ENCODE assay signal across 22 cellular contexts in the genomic region with DNA sequence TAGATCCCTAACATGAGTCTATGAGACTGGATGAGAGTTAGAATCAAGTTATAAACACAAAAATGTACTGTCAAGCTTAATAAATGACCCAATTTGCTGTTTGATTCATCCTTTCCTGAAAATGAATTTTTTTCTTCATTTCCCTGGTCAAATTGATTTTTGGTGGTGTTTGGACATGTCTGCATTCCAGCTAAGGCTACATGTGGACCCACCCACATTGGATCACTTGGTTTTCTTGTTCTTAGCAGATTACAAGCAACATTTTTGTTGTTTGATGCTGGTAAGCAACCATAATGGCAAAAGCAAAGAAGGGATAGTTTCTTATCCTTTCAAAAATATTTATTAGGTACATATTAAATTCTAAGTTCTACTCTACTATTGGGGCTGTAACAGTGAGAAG.
DNase-seq lines count a peak whose midpoint lies in the region; ATAC-seq, FAIRE-seq and TF ChIP-seq lines count a peak whose summit lies in the region.
"Had no signal": no experiment of that assay in that cellular context is flagged by ENCODE, and none has a peak within 500 bp of the region (broad histone marks: within the 10 kb centered on the region; RNA-seq: fewer than 3 reads in every experiment).

No MANE protein-coding gene starts in this region.

- H3K27ac ChIP-seq in RWPE1 (no peak overlapping the region), keratinocyte (ENCODE audit: control insufficient read depth, insufficient read depth, low read length) (no peak overlapping the region)
- no peak overlapping the region for H3K27ac ChIP-seq in naive thymus-derived CD4-positive, alpha-beta T cell (ENCODE audit: low read depth, low read length)
- H3K27ac ChIP-seq: A549, GM23248 had no signal

- CTCF ChIA-PET in RWPE1 (lab: Yijun Ruan, JAX): no interaction called here
- CTCF ChIA-PET in naive thymus-derived CD4-positive, alpha-beta T cell (lab: Charles Lee): no interaction called here

- no peak overlapping the region for H3K4me2 ChIP-seq in keratinocyte (ENCODE audit: control insufficient read depth, extremely low read depth, insufficient read depth, low read depth, low read length)
- H3K4me2 ChIP-seq: A549 had no signal

- H3K27ac Mint-ChIP-seq in nephron progenitor cell: no peak overlapping the region
- no peak overlapping the region for H3K27ac Mint-ChIP-seq in naive thymus-derived CD4-positive, alpha-beta T cell
- H3K27ac Mint-ChIP-seq: CD4-positive, alpha-beta memory T cell had no signal

- H3K4me1 ChIP-seq in keratinocyte (ENCODE audit: control insufficient read depth, extremely low read depth, insufficient read depth, low read length): peaks cover 16% of the 10 kb centered on the region
- H3K4me1 ChIP-seq in naive thymus-derived CD4-positive, alpha-beta T cell (ENCODE audit: control insufficient read depth in 2 of 2, insufficient read depth in 2 of 2, low read length in 2 of 2): no peaks in the 10 kb centered on the region

- POLR2A ChIA-PET in RWPE1 (lab: Yijun Ruan, JAX; ENCODE audit: low non-redundant PET): no interaction called here
- POLR2A ChIA-PET in naive thymus-derived CD4-positive, alpha-beta T cell (lab: Charles Lee): no interaction called here

- TF ChIP-seq CTCF in D721Med (IDR thresholded peaks at IDR 0.05; ENCODE audit: insufficient read depth, missing control alignments) (no peak), RWPE1 (conservative IDR thresholded peaks at IDR 0.05; ENCODE audit: low read depth) (no peak), epithelial cell of esophagus (IDR thresholded peaks at IDR 0.05; ENCODE audit: insufficient read depth, low read depth, low read length, missing control alignments) (no peak), keratinocyte (optimal IDR thresholded peaks at IDR 0.05 in 1 of 3, IDR thresholded peaks at IDR 0.05 in 1 of 3, conservative IDR thresholded peaks at IDR 0.05 in 1 of 3; ENCODE audit: extremely low read depth in 1 of 3, insufficient read depth in 2 of 3, low read length in 3 of 3) (no peak), nephron progenitor cell (IDR thresholded peaks at IDR 0.05) (no peak)

- DNase-seq in D721Med (ENCODE audit: insufficient read length, low spot score) (no peak), RWPE1 (ENCODE audit: low spot score) (peak; percentile 53), epithelial cell of esophagus (ENCODE audit: low read depth) (peak; percentile 22), keratinocyte (ENCODE audit: low read depth, low spot score) (peak; percentile 17), nephron progenitor cell (no peak), AG20443 (ENCODE audit: low spot score) (no peak)
- DNase-seq in naive thymus-derived CD4-positive, alpha-beta T cell: no peak
- DNase-seq: 8988T; ACHN; C1 segment of cervical spinal cord; Calu3; CD4-positive, alpha-beta memory T cell; COR-L47; DMS153; DND-41; GM23248; H7; HCEC 1CT had no signal

- intact Hi-C loops in naive thymus-derived CD4-positive, alpha-beta T cell (cut with micrococcal nuclease): no loop called here

- H3K9me3 Mint-ChIP-seq in nephron progenitor cell: no peaks in the 10 kb centered on the region
- peaks cover 0 to 8% (median 0%) of the 10 kb centered on the region in 11 donors for H3K9me3 Mint-ChIP-seq in naive thymus-derived CD4-positive, alpha-beta T cell

- no peaks in the 10 kb centered on the region for H4K20me1 ChIP-seq in keratinocyte (ENCODE audit: control insufficient read depth, extremely low read depth, insufficient read depth, low read length)

- H2AFZ ChIP-seq in keratinocyte (ENCODE audit: control insufficient read depth, low read length): no peak overlapping the region
- H2AFZ ChIP-seq: GM23248 had no signal

- no peaks in the 10 kb centered on the region for H3K27me3 ChIP-seq in keratinocyte (ENCODE audit: control insufficient read depth, extremely low read depth, insufficient read depth, low read length)
- no peaks in the 10 kb centered on the region for H3K27me3 ChIP-seq in naive thymus-derived CD4-positive, alpha-beta T cell (ENCODE audit: control insufficient read depth in 2 of 2, insufficient read depth in 2 of 2, low read length in 2 of 2)

- dilution Hi-C loops in keratinocyte (cut with MboI; ENCODE audit: extremely low pct_ligation_motif_present, low sequenced_read_pairs): no loop called here

- no peak overlapping the region for H3K4me3 Mint-ChIP-seq in nephron progenitor cell
- no peak overlapping the region for H3K4me3 Mint-ChIP-seq in naive thymus-derived CD4-positive, alpha-beta T cell
- H3K4me3 Mint-ChIP-seq: CD4-positive, alpha-beta memory T cell had no signal

- H3K4me3 ChIP-seq in epithelial cell of esophagus (ENCODE audit: low read length) (no peak overlapping the region), keratinocyte (ENCODE audit: control insufficient read depth in 2 of 3, extremely low read depth in 1 of 3, insufficient read depth in 2 of 3, low read depth in 1 of 3, low read length in 3 of 3) (no peak overlapping the region)
- H3K4me3 ChIP-seq in naive thymus-derived CD4-positive, alpha-beta T cell (ENCODE audit: low read length): no peak overlapping the region
- H3K4me3 ChIP-seq: A549, GM23248 had no signal

- no peak for ATAC-seq in naive thymus-derived CD4-positive, alpha-beta T cell
- ATAC-seq: A549 had no signal

- H3K36me3 ChIP-seq in keratinocyte (ENCODE audit: control insufficient read depth in 2 of 2, extremely low read depth in 1 of 2, insufficient read depth in 2 of 2, low read length in 2 of 2): no peaks in the 10 kb centered on the region
- no peaks in the 10 kb centered on the region for H3K36me3 ChIP-seq in naive thymus-derived CD4-positive, alpha-beta T cell (ENCODE audit: control insufficient read depth in 2 of 3, insufficient read depth in 3 of 3, low read length in 3 of 3)

- H3K9ac ChIP-seq in keratinocyte (ENCODE audit: control insufficient read depth, extremely low read depth, insufficient read depth, low read length): no peak overlapping the region
- H3K9ac ChIP-seq: GM23248 had no signal

- no peaks in the 10 kb centered on the region for H3K9me1 ChIP-seq in keratinocyte (ENCODE audit: control insufficient read depth, extremely low read depth, insufficient read depth, low read length)

- peaks cover 3% of the 10 kb centered on the region for H3K27me3 Mint-ChIP-seq in nephron progenitor cell (ENCODE audit: low read depth, poor library complexity)
- H3K27me3 Mint-ChIP-seq in naive thymus-derived CD4-positive, alpha-beta T cell: peaks cover 0 to 4% (median 0%) of the 10 kb centered on the region in 5 donors

- no peaks in the 10 kb centered on the region for H3K36me3 Mint-ChIP-seq in nephron progenitor cell (ENCODE audit: low read depth)
- peaks cover 0 to 1% (median 0%) of the 10 kb centered on the region in 5 donors for H3K36me3 Mint-ChIP-seq in naive thymus-derived CD4-positive, alpha-beta T cell
- H3K36me3 Mint-ChIP-seq: CD4-positive, alpha-beta memory T cell had no signal

- H3K79me2 ChIP-seq in keratinocyte (ENCODE audit: control insufficient read depth, insufficient read depth, low read length): no peaks in the 10 kb centered on the region

- FAIRE-seq in D721Med (lab: Jason Lieb, UNC) (peak; percentile 84), keratinocyte (lab: Jason Lieb, UNC) (no peak)
- FAIRE-seq: A549, G401.6, GM12892, H1 had no signal

- no peaks in the 10 kb centered on the region for H3K4me1 Mint-ChIP-seq in nephron progenitor cell
- no peaks in the 10 kb centered on the region for H3K4me1 Mint-ChIP-seq in naive thymus-derived CD4-positive, alpha-beta T cell
- H3K4me1 Mint-ChIP-seq: CD4-positive, alpha-beta memory T cell had no signal

- no peaks in the 10 kb centered on the region for H3K9me3 ChIP-seq in keratinocyte (ENCODE audit: control insufficient read depth, low read depth, low read length)
- no peaks in the 10 kb centered on the region for H3K9me3 ChIP-seq in naive thymus-derived CD4-positive, alpha-beta T cell (ENCODE audit: control insufficient read depth in 2 of 3, low read length in 3 of 3)
- H3K9me3 ChIP-seq: A549 had no signal

Comparison
In these comparisons a context has a peak if more than half of its experiments do, and no peak if none do; other contexts are left out.
1. DNase-seq: peak in RWPE1 (single experiment), epithelial cell of esophagus (single experiment) and keratinocyte (single experiment); none in D721Med (single experiment), nephron progenitor cell (single experiment), AG20443 (single experiment) and naive thymus-derived CD4-positive, alpha-beta T cell (0 of 9).